In the genomic region with DNA sequence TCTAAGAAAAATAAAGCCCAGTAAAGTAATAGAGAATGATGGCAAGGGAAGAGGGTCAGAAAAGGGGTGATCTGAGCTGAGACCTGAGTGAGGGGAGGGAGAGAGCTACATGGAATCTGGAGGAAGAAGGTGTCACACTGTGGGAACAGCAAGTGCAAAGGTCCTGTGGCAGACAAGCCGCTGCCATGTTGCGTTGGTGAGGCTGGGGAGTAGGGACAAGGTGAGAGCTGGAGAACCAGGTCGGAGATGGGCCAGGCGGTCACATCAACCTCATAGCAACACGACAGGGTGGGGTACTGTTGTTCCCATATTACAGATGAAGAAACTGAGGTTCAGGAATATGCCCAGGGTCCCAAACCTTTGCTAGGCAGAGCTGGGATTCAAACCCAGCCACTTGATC, we compare ENCODE assay signal across 9 cellular contexts.
"Had no signal": no experiment of that assay in that cellular context is flagged by ENCODE, and none has a peak within 500 bp of the region (broad histone marks: within the 10 kb centered on the region; RNA-seq: fewer than 3 reads in every experiment).

No MANE protein-coding gene starts in this region.

- H3K27ac Mint-ChIP-seq: GM23338, H9, HFFc6, IgD-negative memory B cell had no signal

- DNase-seq: H9, HCEC 1CT, HFFc6, KG1 had no signal

- H3K36me3 Mint-ChIP-seq: IgD-negative memory B cell had no signal

- H3K4me1 Mint-ChIP-seq: GM23338, IgD-negative memory B cell had no signal

- FAIRE-seq: H1, H54, HepG2 had no signal

- ATAC-seq: GM23338, HepG2 had no signal

- H3K9me3 Mint-ChIP-seq: GM23338, H9, HFFc6 had no signal

- H3K4me3 ChIP-seq: GM23338 had no signal

- H3K4me3 Mint-ChIP-seq: GM23338, H9, HFFc6, IgD-negative memory B cell had no signal
